ENCODE assay signal across 16 cellular contexts in genomic region chr9:127543973-127544533, GRCh38.
DNase-seq lines count a peak whose midpoint lies in the region; ATAC-seq and TF ChIP-seq lines count a peak whose summit lies in the region.
"Had no signal": no experiment of that assay in that cellular context is flagged by ENCODE, and none has a peak within 500 bp of the region (broad histone marks: within the 10 kb centered on the region; RNA-seq: fewer than 3 reads in every experiment).

No MANE protein-coding gene starts in this region.

- no peak overlapping the region for H3K4me3 ChIP-seq in right atrium auricular region
- no peak overlapping the region for H3K4me3 ChIP-seq in esophagus (ENCODE audit: low read depth in 1 of 2, low read length in 2 of 2)
- H3K4me3 ChIP-seq in prostate gland, result no peak overlapping the region
- no peak overlapping the region for H3K4me3 ChIP-seq in vagina
- H3K4me3 ChIP-seq: gastrocnemius medialis had no signal

- 73 to 75% methylated on average over 6 of the region's 6 CpGs for WGBS in esophagus, 2 donors
- WGBS in prostate gland, result 61% methylated on average over 6 of the region's 6 CpGs

- no peaks in the 10 kb centered on the region for H3K27me3 ChIP-seq in right atrium auricular region
- no peaks in the 10 kb centered on the region for H3K27me3 ChIP-seq in esophagus (ENCODE audit: control insufficient read depth in 1 of 2, insufficient read depth in 2 of 2, low read length in 2 of 2)
- H3K27me3 ChIP-seq in prostate gland (replicated peaks; ENCODE audit: insufficient read depth), result no peaks in the 10 kb centered on the region
- H3K27me3 ChIP-seq in vagina, result no peaks in the 10 kb centered on the region
- H3K27me3 ChIP-seq: gastrocnemius medialis had no signal

- no peak overlapping the region for H3K27ac ChIP-seq in right atrium auricular region
- peak overlapping the region; percentile 62 to 76 for H3K27ac ChIP-seq in esophagus (ENCODE audit: low read depth in 2 of 2, low read length in 1 of 2)
- H3K27ac ChIP-seq in prostate gland, result peak overlapping the region; percentile 96 to 98
- peak overlapping the region; percentile 95 for H3K27ac ChIP-seq in vagina

- intact Hi-C loops in Right ventricle myocardium inferior (cut with DNase I) (no loop called here), prostate gland (cut with DNase I) (no loop called here), vagina (cut with DNase I) (no loop called here)

- H3K36me3 ChIP-seq in right atrium auricular region, result no peaks in the 10 kb centered on the region
- peaks cover under 1 to 24% of the 10 kb centered on the region in 2 donors for H3K36me3 ChIP-seq in esophagus (ENCODE audit: control insufficient read depth in 2 of 2, insufficient read depth in 2 of 2, low read length in 1 of 2)
- no peaks in the 10 kb centered on the region for H3K36me3 ChIP-seq in prostate gland
- H3K36me3 ChIP-seq in vagina, result no peaks in the 10 kb centered on the region
- H3K36me3 ChIP-seq: gastrocnemius medialis had no signal

- DNase-seq in Right ventricle myocardium inferior (ENCODE audit: missing footprints) (peak; percentile 2), right atrium auricular region (ENCODE audit: low spot score) (no peak), prostate gland (ENCODE audit: low spot score) (no peak), vagina (ENCODE audit: extremely low spot score in 2 of 2) (no peak), COR-L47 (lab: John Stamatoyannopoulos, UW) (no peak)
- no peak for DNase-seq in effector CD4-positive, alpha-beta T cell
- DNase-seq: activated naive CD4-positive, alpha-beta T cell treated with anti-CD3 and anti-CD28 coated beads, Interleukin-2, amount 10 ng/mL, durations not matched to agents 7 days and 5 days; DMS79 treated with DMSO at 0.1 percent for 48 hours; effector memory CD8-positive, alpha-beta T cell; gastrocnemius medialis; MM.1S; naive thymus-derived CD8-positive, alpha-beta T cell; NCI-H187; stimulated activated CD4-positive, alpha-beta T cell treated with anti-CD3 and anti-CD28 coated beads, Interleukin-1b, Interleukin-23, amount 100 ng/mL, for 48 hours had no signal

- ATAC-seq in Right ventricle myocardium inferior (no peak), GM21390 (IDR thresholded peaks at IDR 0.05; ENCODE audit: unreplicated experiment) (no peak)
- ATAC-seq: effector memory CD8-positive, alpha-beta T cell; naive thymus-derived CD8-positive, alpha-beta T cell had no signal

- TF ChIP-seq POLR2A in prostate gland (IDR thresholded peaks at IDR 0.05) (no peak), vagina (IDR thresholded peaks at IDR 0.05) (no peak)

- H3K9me3 ChIP-seq in right atrium auricular region, result no peaks in the 10 kb centered on the region
- no peaks in the 10 kb centered on the region for H3K9me3 ChIP-seq in esophagus (ENCODE audit: control insufficient read depth in 2 of 2, insufficient read depth in 1 of 2, low read depth in 1 of 2, low read length in 1 of 2)
- no peaks in the 10 kb centered on the region for H3K9me3 ChIP-seq in prostate gland
- H3K9me3 ChIP-seq in vagina, result no peaks in the 10 kb centered on the region
- H3K9me3 ChIP-seq: gastrocnemius medialis had no signal

- TF ChIP-seq CTCF in right atrium auricular region (IDR thresholded peaks at IDR 0.05) (no peak), prostate gland (IDR thresholded peaks at IDR 0.05) (no peak), vagina (IDR thresholded peaks at IDR 0.05) (no peak)

- H3K4me1 ChIP-seq in right atrium auricular region (peaks cover 0 to 79% of the 10 kb centered on the region in 2 donors), esophagus (ENCODE audit: control insufficient read depth in 2 of 2, insufficient read depth in 2 of 2, low read length in 1 of 2) (peaks cover 19 to 70% of the 10 kb centered on the region in 2 donors), prostate gland (replicated peaks) (peaks cover 67% of the 10 kb centered on the region), vagina (peaks cover 99% of the 10 kb centered on the region)

Comparison
In these comparisons a context has a peak if more than half of its experiments do, and no peak if none do; other contexts are left out.
1. H3K27ac ChIP-seq: peak in esophagus (2 of 2), prostate gland (2 of 2) and vagina (single experiment); none in right atrium auricular region (0 of 2).